In genomic region chr1:211328084-211328694, GRCh38 we compare ENCODE assay signal across 8 cellular contexts. TPM values are rescaled to one million over a fixed set of nuclear protein-coding genes. Genes with fewer than 3 reads are reported as not detected.
A peak's percentile ranks its signal among the peaks of the same experiment; 100 is the strongest.
DNase-seq lines count a peak whose midpoint lies in the region; ATAC-seq, FAIRE-seq and TF ChIP-seq lines count a peak whose summit lies in the region.

No MANE protein-coding gene starts in this region.

- ATAC-seq in A549 (no peak), HG02840 (IDR thresholded peaks at IDR 0.05; ENCODE audit: low FRiP score, unreplicated experiment) (no peak)
- no peak for ATAC-seq in naive thymus-derived CD4-positive, alpha-beta T cell

- CTCF ChIA-PET in A549 (lab: Yijun Ruan, JAX), result interaction anchor here (0.6 to 10.2 kb wide), 5 partner anchors 11 to 326 kb away, joined by 3 to 135 read pairs (median 10); no protein-coding TSS in a partner anchor
- CTCF ChIA-PET in naive thymus-derived CD4-positive, alpha-beta T cell (lab: Charles Lee), result interaction anchor here (0.5 to 9.8 kb wide), 11 partner anchors 10 to 187 kb away, joined by 3 to 82 read pairs (median 4); no protein-coding TSS in a partner anchor

- H3K36me3 ChIP-seq in naive thymus-derived CD4-positive, alpha-beta T cell (ENCODE audit: control insufficient read depth in 2 of 3, insufficient read depth in 3 of 3, low read length in 3 of 3), result no peaks in the 10 kb centered on the region

- peak overlapping the region; percentile 91 for H3K4me2 ChIP-seq in A549

- H3K27ac Mint-ChIP-seq in activated naive CD8-positive, alpha-beta T cell treated with anti-CD3 and anti-CD28 coated beads for 36 hours, result peak overlapping the region; percentile 89
- H3K27ac Mint-ChIP-seq in naive thymus-derived CD4-positive, alpha-beta T cell, result peak overlapping the region; percentile 87 to 98 (median 94)

- H3K4me1 ChIP-seq in A549, result peaks cover 29% of the 10 kb centered on the region
- H3K4me1 ChIP-seq in naive thymus-derived CD4-positive, alpha-beta T cell (ENCODE audit: control insufficient read depth in 2 of 2, insufficient read depth in 2 of 2, low read length in 2 of 2), result peaks cover 35 to 53% of the 10 kb centered on the region in 2 donors

- H3K27me3 ChIP-seq in naive thymus-derived CD4-positive, alpha-beta T cell (ENCODE audit: control insufficient read depth in 2 of 2, insufficient read depth in 2 of 2, low read length in 2 of 2), result no peaks in the 10 kb centered on the region

- no peak for TF ChIP-seq EP300 in A549 (IDR thresholded peaks at IDR 0.05)

- peak overlapping the region; percentile 88 for H3K4me3 Mint-ChIP-seq in activated naive CD8-positive, alpha-beta T cell treated with anti-CD3 and anti-CD28 coated beads for 36 hours
- H3K4me3 Mint-ChIP-seq in naive thymus-derived CD4-positive, alpha-beta T cell, result peak overlapping the region; percentile 87 to 98 (median 97)

- no peaks in the 10 kb centered on the region for H3K9me3 ChIP-seq in A549
- no peaks in the 10 kb centered on the region for H3K9me3 ChIP-seq in naive thymus-derived CD4-positive, alpha-beta T cell (ENCODE audit: control insufficient read depth in 2 of 3, low read length in 3 of 3)

- H3K9me3 Mint-ChIP-seq in activated naive CD8-positive, alpha-beta T cell treated with anti-CD3 and anti-CD28 coated beads for 36 hours, result no peaks in the 10 kb centered on the region
- H3K9me3 Mint-ChIP-seq in naive thymus-derived CD4-positive, alpha-beta T cell, result peaks cover 0 to 2% (median 0%) of the 10 kb centered on the region in 11 donors

- TF ChIP-seq RAD21 in A549 (conservative IDR thresholded peaks at IDR 0.05 in 1 of 2, IDR thresholded peaks at IDR 0.05 in 1 of 2), result no peak

- H3K4me1 Mint-ChIP-seq in activated naive CD8-positive, alpha-beta T cell treated with anti-CD3 and anti-CD28 coated beads for 36 hours, result peaks cover 74% of the 10 kb centered on the region
- peaks cover 67 to 87% (median 79%) of the 10 kb centered on the region in 7 donors for H3K4me1 Mint-ChIP-seq in naive thymus-derived CD4-positive, alpha-beta T cell

- no peak for FAIRE-seq in A549 (lab: Jason Lieb, UNC)

- intact Hi-C loops in naive thymus-derived CD4-positive, alpha-beta T cell (cut with micrococcal nuclease), result loop anchor here (1.0 to 10.0 kb wide), 4 partner anchors 39 to 743 kb away; partner anchors contain the start of gene LPGAT1 (in 1 of the 2)

- POLR2A ChIA-PET in A549 (lab: Yijun Ruan, JAX), result interaction anchor here (0.9 kb wide), 2 partner anchors 54 kb away, joined by 3 to 5 read pairs; no protein-coding TSS in a partner anchor
- POLR2A ChIA-PET in naive thymus-derived CD4-positive, alpha-beta T cell (lab: Charles Lee), result interaction anchor here (0.6 to 5.5 kb wide), 7 partner anchors 9 to 54 kb away, joined by 3 to 49 read pairs (median 4); no protein-coding TSS in a partner anchor

- H3K27me3 Mint-ChIP-seq in activated naive CD8-positive, alpha-beta T cell treated with anti-CD3 and anti-CD28 coated beads for 36 hours, result no peaks in the 10 kb centered on the region
- H3K27me3 Mint-ChIP-seq in naive thymus-derived CD4-positive, alpha-beta T cell, result no peaks in the 10 kb centered on the region

- H3K27ac ChIP-seq in A549, result no peak overlapping the region
- peak overlapping the region; percentile 82 for H3K27ac ChIP-seq in naive thymus-derived CD4-positive, alpha-beta T cell (ENCODE audit: low read depth, low read length)

- peaks cover 14% of the 10 kb centered on the region for H3K36me3 Mint-ChIP-seq in activated naive CD8-positive, alpha-beta T cell treated with anti-CD3 and anti-CD28 coated beads for 36 hours
- H3K36me3 Mint-ChIP-seq in naive thymus-derived CD4-positive, alpha-beta T cell, result peaks cover 0 to 26% (median 0%) of the 10 kb centered on the region in 5 donors

- no peak for TF ChIP-seq CTCF in A549 (IDR thresholded peaks at IDR 0.05)
- no peak for TF ChIP-seq CTCF in GM12875 (IDR thresholded peaks at IDR 0.05; ENCODE audit: borderline replicate concordance, insufficient read depth, low read depth, low read length)

- TF ChIP-seq POLR2A in A549 (IDR thresholded peaks at IDR 0.05; ENCODE audit: low read length), result no peak

- DNase-seq in A549 (ENCODE audit: low read depth in 1 of 2, low spot score in 1 of 2) (no peak), COR-L47 (lab: John Stamatoyannopoulos, UW) (no peak), NCI-H524 treated with DMSO at 0.1 percent for 48 hours (lab: John Stamatoyannopoulos, UW) (no peak), NCI-H524 (lab: John Stamatoyannopoulos, UW) (no peak)
- DNase-seq in activated naive CD8-positive, alpha-beta T cell treated with anti-CD3 and anti-CD28 coated beads for 36 hours, result no peak
- DNase-seq in naive thymus-derived CD4-positive, alpha-beta T cell, result no peak

- H3K4me3 ChIP-seq in A549 (no peak overlapping the region), GM12875 (ENCODE audit: low read depth, low read length) (peak overlapping the region; percentile 88)
- peak overlapping the region; percentile 72 for H3K4me3 ChIP-seq in naive thymus-derived CD4-positive, alpha-beta T cell (ENCODE audit: low read length)

- WGBS in A549 (ENCODE audit: missing lambda C conversion rate), result 89% methylated on average over 11 of the region's 11 CpGs

TF ChIP-seq in A549, 52 proteins besides CTCF, POLR2A, EP300 and RAD21:
- no peak for TF ChIP-seq EHMT2 (IDR thresholded peaks at IDR 0.05; ENCODE audit: low read depth)
- TF ChIP-seq NFE2L2 (conservative IDR thresholded peaks at IDR 0.05; ENCODE audit: low read length), result no peak
- TF ChIP-seq TFCP2L1 (CRISPR knock-in tag; IDR thresholded peaks at IDR 0.05), result no peak
- TF ChIP-seq ZC3H11A (IDR thresholded peaks at IDR 0.05), result no peak
- TF ChIP-seq SMC3 (IDR thresholded peaks at IDR 0.05), result no peak
- no peak for TF ChIP-seq PHF8 (IDR thresholded peaks at IDR 0.05; ENCODE audit: borderline replicate concordance, low read depth)
- TF ChIP-seq, protein P1, sequence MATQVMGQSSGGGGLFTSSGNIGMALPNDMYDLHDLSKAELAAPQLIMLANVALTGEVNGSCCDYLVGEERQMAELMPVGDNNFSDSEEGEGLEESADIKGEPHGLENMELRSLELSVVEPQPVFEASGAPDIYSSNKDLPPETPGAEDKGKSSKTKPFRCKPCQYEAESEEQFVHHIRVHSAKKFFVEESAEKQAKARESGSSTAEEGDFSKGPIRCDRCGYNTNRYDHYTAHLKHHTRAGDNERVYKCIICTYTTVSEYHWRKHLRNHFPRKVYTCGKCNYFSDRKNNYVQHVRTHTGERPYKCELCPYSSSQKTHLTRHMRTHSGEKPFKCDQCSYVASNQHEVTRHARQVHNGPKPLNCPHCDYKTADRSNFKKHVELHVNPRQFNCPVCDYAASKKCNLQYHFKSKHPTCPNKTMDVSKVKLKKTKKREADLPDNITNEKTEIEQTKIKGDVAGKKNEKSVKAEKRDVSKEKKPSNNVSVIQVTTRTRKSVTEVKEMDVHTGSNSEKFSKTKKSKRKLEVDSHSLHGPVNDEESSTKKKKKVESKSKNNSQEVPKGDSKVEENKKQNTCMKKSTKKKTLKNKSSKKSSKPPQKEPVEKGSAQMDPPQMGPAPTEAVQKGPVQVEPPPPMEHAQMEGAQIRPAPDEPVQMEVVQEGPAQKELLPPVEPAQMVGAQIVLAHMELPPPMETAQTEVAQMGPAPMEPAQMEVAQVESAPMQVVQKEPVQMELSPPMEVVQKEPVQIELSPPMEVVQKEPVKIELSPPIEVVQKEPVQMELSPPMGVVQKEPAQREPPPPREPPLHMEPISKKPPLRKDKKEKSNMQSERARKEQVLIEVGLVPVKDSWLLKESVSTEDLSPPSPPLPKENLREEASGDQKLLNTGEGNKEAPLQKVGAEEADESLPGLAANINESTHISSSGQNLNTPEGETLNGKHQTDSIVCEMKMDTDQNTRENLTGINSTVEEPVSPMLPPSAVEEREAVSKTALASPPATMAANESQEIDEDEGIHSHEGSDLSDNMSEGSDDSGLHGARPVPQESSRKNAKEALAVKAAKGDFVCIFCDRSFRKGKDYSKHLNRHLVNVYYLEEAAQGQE (IDR thresholded peaks at IDR 0.05), result no peak
- no peak for TF ChIP-seq GATA3 (IDR thresholded peaks at IDR 0.05; ENCODE audit: borderline replicate concordance)
- TF ChIP-seq, protein P2, sequence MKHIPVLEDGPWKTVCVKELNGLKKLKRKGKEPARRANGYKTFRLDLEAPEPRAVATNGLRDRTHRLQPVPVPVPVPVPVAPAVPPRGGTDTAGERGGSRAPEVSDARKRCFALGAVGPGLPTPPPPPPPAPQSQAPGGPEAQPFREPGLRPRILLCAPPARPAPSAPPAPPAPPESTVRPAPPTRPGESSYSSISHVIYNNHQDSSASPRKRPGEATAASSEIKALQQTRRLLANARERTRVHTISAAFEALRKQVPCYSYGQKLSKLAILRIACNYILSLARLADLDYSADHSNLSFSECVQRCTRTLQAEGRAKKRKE (CRISPR knock-in tag; IDR thresholded peaks at IDR 0.05; ENCODE audit: low read depth), result no peak
- TF ChIP-seq CEBPB (IDR thresholded peaks at IDR 0.05), result no peak
- TF ChIP-seq CBX2 (IDR thresholded peaks at IDR 0.05; ENCODE audit: borderline replicate concordance, low read depth), result no peak

RNA-seq across cellular contexts. Expression of gene TRAF5, which starts 1.6 kb away (rescaled TPM):
- polyA plus RNA-seq in A549 (2011; rRNA removed) (14.6 and 16.0 TPM in 2 replicates), A549 (2017; fragmentation: RNase III; extraction: RNeasy Plus Mini Kit Qiagen cat#74134 plus additional on column Dnase treatment) (8.2 to 9.5 TPM (median 8.6 TPM) in 3 replicates)
- 5.4 and 6.3 TPM in 2 replicates for polyA plus RNA-seq in A549 (2012; cell fraction: cytosol; rRNA removed)
- 10.1 and 15.6 TPM in 2 replicates for polyA plus RNA-seq in A549 (2012; cell fraction: nucleus; rRNA removed)
- polyA minus RNA-seq in A549 (2011; rRNA and poly(A)+ RNA removed), result 9.6 and 12.8 TPM in 2 replicates
- 10 to 100 TPM; 23.7 to 24.4 TPM for total RNA-seq in activated naive CD8-positive, alpha-beta T cell treated with anti-CD3 and anti-CD28 coated beads for 36 hours
- total RNA-seq in naive thymus-derived CD4-positive, alpha-beta T cell, result 10 to 100 TPM; 36.2 to 72.2 (median 55.8) TPM
- 10 to 100 TPM; 19.1 to 29.0 TPM for polyA plus RNA-seq in naive thymus-derived CD4-positive, alpha-beta T cell
